In the genomic region with DNA sequence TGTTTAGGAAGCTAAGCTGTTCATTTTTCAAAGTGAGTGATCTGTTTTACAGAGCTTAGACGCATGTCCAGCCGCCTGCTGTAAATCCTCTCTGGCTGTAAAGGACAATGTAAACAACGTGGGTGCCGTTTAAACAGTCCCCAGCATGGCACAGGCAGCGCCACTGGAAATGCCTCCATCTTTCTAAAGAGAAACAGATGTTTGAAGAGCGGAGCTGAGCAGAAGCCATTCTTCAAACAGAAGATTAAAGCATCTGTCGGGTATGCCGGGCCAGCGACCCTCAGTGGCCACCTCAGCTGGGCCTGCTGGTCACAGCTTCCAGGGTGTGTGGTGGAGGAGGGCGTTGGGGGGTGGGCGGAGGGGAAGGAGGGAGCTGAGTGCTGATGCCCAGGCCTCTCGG, we compare ENCODE assay signal across 25 cellular contexts.
"Had no signal": no experiment of that assay in that cellular context is flagged by ENCODE, and none has a peak within 500 bp of the region (broad histone marks: within the 10 kb centered on the region; RNA-seq: fewer than 3 reads in every experiment).

No MANE protein-coding gene starts in this region.

- DNase-seq: activated CD4-positive, alpha-beta T cell treated with anti-CD3 and anti-CD28 coated beads for 1 hour; activated CD4-positive, alpha-beta T cell treated with anti-CD3 and anti-CD28 coated beads, Interleukin-2, amount 50 U/mL, for 4 hours; activated gamma-delta T cell treated with Interleukin-2 at 50 U/mL for 16 hours; activated T-cell treated with anti-CD3 and anti-CD28 coated beads for 4 hours; adrenal gland; cortex of kidney; erythroblast; foreskin melanocyte; glutamatergic neuron; hypothalamus; kidney; left ventricle myocardium superior; mucosa of descending colon; naive B cell; right lobe of liver; small intestine; stimulated activated CD4-positive, alpha-beta T cell treated with anti-CD3 and anti-CD28 coated beads, Interleukin-4, amount 100 ng/mL, for 1 hour; stomach; trophoblast cell; WERI-Rb-1 had no signal

- FAIRE-seq: astrocyte, endometrium, kidney, pancreas, small intestine had no signal

- H3K36me3 Mint-ChIP-seq: naive B cell had no signal

- ATAC-seq: activated naive CD4-positive, alpha-beta T cell treated with anti-CD3 and anti-CD28 coated beads, Interleukin-2, amount 50 U/mL, for 72 hours; left ventricle myocardium superior; mucosa of descending colon; pancreas; right lobe of liver had no signal

- H3K4me3 Mint-ChIP-seq: activated T-helper 1 cell treated with anti-CD3 and anti-CD28 coated beads, Interleukin-12 subunit alpha, Interleukin-12 subunit beta, Interleukin-2, Interleukin-4 antibody, amounts not matched to agents 30 ng/mL and 10 ng/mL and 1 ng/mL, durations not matched to agents 14 hours and 24 hours and 36 hours; naive B cell had no signal

- H3K27ac Mint-ChIP-seq: activated naive CD4-positive, alpha-beta T cell treated with anti-CD3 and anti-CD28 coated beads, Interleukin-2, amount 50 U/mL, for 72 hours; activated T-helper 1 cell treated with anti-CD3 and anti-CD28 coated beads, Interleukin-12 subunit alpha, Interleukin-12 subunit beta, Interleukin-2, Interleukin-4 antibody, amounts not matched to agents 30 ng/mL and 10 ng/mL and 1 ng/mL, durations not matched to agents 14 hours and 24 hours and 36 hours had no signal
